In the genomic region with DNA sequence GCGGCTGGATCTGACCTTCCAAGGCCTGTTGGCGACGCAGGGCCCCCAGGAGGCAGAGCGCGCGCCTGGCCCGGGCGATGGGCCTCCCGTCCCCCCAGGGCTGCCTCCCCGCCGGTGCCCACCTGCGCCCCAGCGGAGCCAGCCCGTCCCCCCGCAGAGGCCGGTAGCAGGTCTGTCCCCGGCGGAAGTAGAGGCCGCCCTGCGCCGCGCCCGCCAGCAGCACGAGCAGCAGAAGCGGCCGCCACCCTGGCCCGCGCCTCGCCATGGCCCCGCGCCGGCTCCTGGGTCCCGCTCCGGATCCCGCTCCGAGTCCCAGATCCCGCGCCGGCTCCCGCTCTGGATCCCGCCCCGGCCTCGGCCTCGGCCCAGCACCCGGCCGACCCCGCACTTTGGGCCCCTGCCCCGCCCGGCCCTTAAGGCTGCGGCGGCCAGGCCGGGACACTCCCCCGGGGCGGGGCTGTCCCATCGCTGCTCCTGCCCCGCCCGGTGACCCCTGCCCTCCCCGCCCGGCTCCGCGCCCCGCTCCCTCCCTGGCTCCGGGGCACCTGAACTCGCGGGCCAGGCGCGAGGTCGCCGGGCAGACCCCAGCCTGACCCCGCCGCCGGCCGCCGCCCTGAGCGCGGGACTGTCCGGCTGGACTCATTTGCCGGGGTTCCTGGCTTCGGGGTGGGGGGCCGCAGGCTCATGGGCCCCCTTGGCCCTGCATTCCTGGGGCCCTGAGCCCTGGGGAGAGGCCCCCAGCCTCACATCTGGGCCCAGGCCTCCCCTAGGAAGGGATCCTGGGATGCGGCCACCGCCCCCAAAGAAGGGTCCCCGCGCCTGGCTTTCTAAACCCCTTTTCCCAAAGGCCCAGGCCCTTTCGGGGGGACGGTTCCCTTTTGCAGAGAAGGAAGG, we compare ENCODE assay signal across 8 cellular contexts. TPM values are rescaled to one million over a fixed set of nuclear protein-coding genes. Genes with fewer than 3 reads are reported as not detected.
A peak's percentile ranks its signal among the peaks of the same experiment; 100 is the strongest.
DNase-seq lines count a peak whose midpoint lies in the region; ATAC-seq, FAIRE-seq and TF ChIP-seq lines count a peak whose summit lies in the region.

A gene (minus strand): TSS at position 391 of the 894 bp plus-strand sequence. CDS start 126 bp downstream, at position 265.

- peak; percentile 37 for ATAC-seq in HG03045 (IDR thresholded peaks at IDR 0.05; ENCODE audit: unreplicated experiment)
- ATAC-seq in WTC11: peak; percentile 85
- ATAC-seq in HepG2: no peak
- ATAC-seq in stimulated activated effector memory CD8-positive, alpha-beta T cell treated with anti-CD3 and anti-CD28 coated beads, Interleukin-12 subunit alpha, Interleukin-12 subunit beta, amount 100 ng/mL, for 72 hours: peak; percentile 81
- ATAC-seq in GM21737 (IDR thresholded peaks at IDR 0.05; ENCODE audit: unreplicated experiment): no peak

- no peak for TF ChIP-seq POLR2A in HepG2 (IDR thresholded peaks at IDR 0.05; ENCODE audit: insufficient read depth in 1 of 2, low read depth in 2 of 2, low read length in 2 of 2)

- DNase-seq in GM10266 (ENCODE audit: extremely low spot score) (peak; percentile 88), WTC11 (ENCODE audit: low spot score) (peak; percentile 61), HepG2 (ENCODE audit: low spot score) (no peak)
- DNase-seq in stimulated activated effector memory CD8-positive, alpha-beta T cell treated with anti-CD3 and anti-CD28 coated beads, Interleukin-12 subunit alpha, Interleukin-12 subunit beta, amount 100 ng/mL, for 72 hours (ENCODE audit: low spot score in 2 of 2): peak; percentile 37 to 65
- DNase-seq in effector CD8-positive, alpha-beta T cell (lab: John Stamatoyannopoulos, UW): no peak

- no peaks in the 10 kb centered on the region for H3K9me3 ChIP-seq in HepG2 (ENCODE audit: low read length)

- no peaks in the 10 kb centered on the region for H3K9me3 Mint-ChIP-seq in WTC11
- H3K9me3 Mint-ChIP-seq in dendritic cell treated with granulocyte-macrophage colony-stimulating factor and Interleukin-4, amounts not matched to agents 40 ng/mL and 50 ng/mL, for 4 days: no peaks in the 10 kb centered on the region
- no peaks in the 10 kb centered on the region for H3K9me3 Mint-ChIP-seq in stimulated activated effector memory CD8-positive, alpha-beta T cell treated with anti-CD3 and anti-CD28 coated beads, Interleukin-12 subunit alpha, Interleukin-12 subunit beta, amount 100 ng/mL, for 72 hours

- H3K4me1 ChIP-seq in HepG2 (ENCODE audit: insufficient read depth, low read length): peaks cover 93% of the 10 kb centered on the region

- H3K4me3 ChIP-seq in HepG2 (replicated peaks in 1 of 3; ENCODE audit: insufficient read depth in 1 of 3, low read depth in 2 of 3, low read length in 3 of 3): peak within 1 kb of the TSS in 1 of 3 experiments; percentile 73; a peak in 1 of 6 replicates

- no peak within 1 kb of the TSS for H3K27ac Mint-ChIP-seq in WTC11
- H3K27ac Mint-ChIP-seq in dendritic cell treated with granulocyte-macrophage colony-stimulating factor and Interleukin-4, amounts not matched to agents 40 ng/mL and 50 ng/mL, for 4 days: peak within 1 kb of the TSS; percentile 90
- peak within 1 kb of the TSS; percentile 93 for H3K27ac Mint-ChIP-seq in stimulated activated effector memory CD8-positive, alpha-beta T cell treated with anti-CD3 and anti-CD28 coated beads, Interleukin-12 subunit alpha, Interleukin-12 subunit beta, amount 100 ng/mL, for 72 hours

- no peaks in the 10 kb centered on the region for H3K79me2 ChIP-seq in HepG2 (ENCODE audit: insufficient read depth, low read length)

- POLR2A ChIA-PET in WTC11 (lab: Charles Lee): no interaction called here
- POLR2A ChIA-PET in HepG2 (lab: Yijun Ruan, JAX): no interaction called here

- peak within 1 kb of the TSS; percentile 64 for H3K4me3 Mint-ChIP-seq in WTC11
- H3K4me3 Mint-ChIP-seq in dendritic cell treated with granulocyte-macrophage colony-stimulating factor and Interleukin-4, amounts not matched to agents 40 ng/mL and 50 ng/mL, for 4 days: peak within 1 kb of the TSS; percentile 98
- H3K4me3 Mint-ChIP-seq in stimulated activated effector memory CD8-positive, alpha-beta T cell treated with anti-CD3 and anti-CD28 coated beads, Interleukin-12 subunit alpha, Interleukin-12 subunit beta, amount 100 ng/mL, for 72 hours: peak within 1 kb of the TSS; percentile 80

- TF ChIP-seq EP300 in HepG2 (IDR thresholded peaks at IDR 0.05; ENCODE audit: low read depth in 2 of 2, low read length in 2 of 2) (no peak), HepG2 (CRISPR knock-in tag; IDR thresholded peaks at IDR 0.05; ENCODE audit: borderline replicate concordance) (no peak)

- intact Hi-C loops in dendritic cell treated with granulocyte-macrophage colony-stimulating factor and Interleukin-4, amounts not matched to agents 40 ng/mL and 50 ng/mL, for 4 days (cut with micrococcal nuclease): no loop called here
- intact Hi-C loops in HepG2 (cut with micrococcal nuclease; ENCODE audit: unreplicated experiment): no loop called here

- H3K27me3 ChIP-seq in HepG2 (ENCODE audit: control insufficient read depth in 1 of 2, insufficient read depth in 2 of 2, low read length in 2 of 2): peaks cover 2 to 21% of the 10 kb centered on the region in 2 experiments; a peak in 4 of 5 replicates

- peak within 1 kb of the TSS; percentile 3 for H3K27ac ChIP-seq in HepG2 (ENCODE audit: extremely low read length, insufficient read depth, low read length)

- H2AFZ ChIP-seq in HepG2 (ENCODE audit: low read length): no peak within 1 kb of the TSS

- H3K9ac ChIP-seq in HepG2 (ENCODE audit: insufficient read depth, low read depth, low read length): no peak within 1 kb of the TSS

- FAIRE-seq in HepG2 (lab: Jason Lieb, UNC): no peak

- peak within 1 kb of the TSS; percentile 90 for H3K4me2 ChIP-seq in HepG2 (ENCODE audit: low read depth, low read length)

- WGBS in HepG2 (ENCODE audit: low lambda C conversion rate): 97% methylated on average over 83 of the region's 86 CpGs

- H3K36me3 Mint-ChIP-seq in WTC11: no peaks in the 10 kb centered on the region
- peaks cover 51% of the 10 kb centered on the region for H3K36me3 Mint-ChIP-seq in dendritic cell treated with granulocyte-macrophage colony-stimulating factor and Interleukin-4, amounts not matched to agents 40 ng/mL and 50 ng/mL, for 4 days (ENCODE audit: low read depth)
- peaks cover 6% of the 10 kb centered on the region for H3K36me3 Mint-ChIP-seq in stimulated activated effector memory CD8-positive, alpha-beta T cell treated with anti-CD3 and anti-CD28 coated beads, Interleukin-12 subunit alpha, Interleukin-12 subunit beta, amount 100 ng/mL, for 72 hours

- H4K20me1 ChIP-seq in HepG2 (ENCODE audit: insufficient read depth, low read length): no peaks in the 10 kb centered on the region

- in situ Hi-C loops in HepG2 (cut with HindIII; ENCODE audit: extremely low pct_ligation_motif_present, low pct_unique_long_range_greater_than_20kb): no loop called here

- TF ChIP-seq CTCF in GM10266 (IDR thresholded peaks at IDR 0.05; ENCODE audit: control insufficient read depth, insufficient read depth, low read depth, missing control alignments): no peak
- no peak for TF ChIP-seq CTCF in WTC11 (IDR thresholded peaks at IDR 0.05)
- no peak for TF ChIP-seq CTCF in HepG2 (CRISPR knock-in tag; IDR thresholded peaks at IDR 0.05)

- peaks cover 29% of the 10 kb centered on the region for H3K27me3 Mint-ChIP-seq in WTC11 (ENCODE audit: low read depth)
- H3K27me3 Mint-ChIP-seq in dendritic cell treated with granulocyte-macrophage colony-stimulating factor and Interleukin-4, amounts not matched to agents 40 ng/mL and 50 ng/mL, for 4 days: no peaks in the 10 kb centered on the region

- no TSS peak for BruUV-seq in HepG2 (replicated peaks; lab: Mats Ljungman, UMichigan)

- peaks cover 26% of the 10 kb centered on the region for H3K4me1 Mint-ChIP-seq in WTC11
- peaks cover 80% of the 10 kb centered on the region for H3K4me1 Mint-ChIP-seq in dendritic cell treated with granulocyte-macrophage colony-stimulating factor and Interleukin-4, amounts not matched to agents 40 ng/mL and 50 ng/mL, for 4 days (ENCODE audit: low read depth)
- peaks cover 61% of the 10 kb centered on the region for H3K4me1 Mint-ChIP-seq in stimulated activated effector memory CD8-positive, alpha-beta T cell treated with anti-CD3 and anti-CD28 coated beads, Interleukin-12 subunit alpha, Interleukin-12 subunit beta, amount 100 ng/mL, for 72 hours

- CTCF ChIA-PET in WTC11 (lab: Charles Lee): no interaction called here
- CTCF ChIA-PET in HepG2 (lab: Yijun Ruan, JAX; ENCODE audit: low intra/inter-chr PET ratio, low total read pairs): no interaction called here

- TF ChIP-seq RAD21 in HepG2 (CRISPR knock-in tag; IDR thresholded peaks at IDR 0.05): no peak

- H3K36me3 ChIP-seq in HepG2 (replicated peaks in 1 of 2; ENCODE audit: control insufficient read depth in 1 of 2, insufficient read depth in 2 of 2, low read length in 2 of 2): no peaks in the 10 kb centered on the region

TF ChIP-seq in HepG2, 621 proteins besides CTCF, POLR2A, EP300 and RAD21 (continues in another document):
- 0 out of 2 replicates have a peak, but pooled peaks have one; percentile 53 for TF ChIP-seq SP4 (CRISPR knock-in tag; IDR thresholded peaks at IDR 0.05)

RNA-seq across cellular contexts. Expression of the gene that starts here (rescaled TPM):
- total RNA-seq in WTC11 (2021) (26.3 to 36.2 TPM (median 32.4 TPM) in 3 replicates), HepG2 (2016; rRNA removed; fragmentation: Illumina TruSeq; extraction: Trizol) (not detected in 2 replicates)
- total RNA-seq in HepG2 (2016; cell fraction: cytosol; rRNA removed; fragmentation: Illumina TruSeq; extraction: Trizol; ENCODE audit: low read depth): not detected in 2 replicates
- total RNA-seq in HepG2 (2016; cell fraction: insoluble cytoplasmic fraction; rRNA removed; fragmentation: Illumina TruSeq; extraction: Trizol): not detected in 2 replicates
- not detected in 2 replicates for total RNA-seq in HepG2 (2016; cell fraction: membrane; rRNA removed; fragmentation: Illumina TruSeq; extraction: Trizol)
- total RNA-seq in HepG2 (2016; cell fraction: nucleus; rRNA removed; fragmentation: Illumina TruSeq; extraction: Trizol): not detected in 2 replicates
- polyA plus RNA-seq in HepG2 (2011; rRNA removed): 0.33 and 0.46 TPM in 2 replicates
- 0.28 and 0.36 TPM in 2 replicates for polyA plus RNA-seq in HepG2 (2011; cell fraction: cytosol; rRNA removed)
- 0.23 and 0.59 TPM in 2 replicates for polyA plus RNA-seq in HepG2 (2011; cell fraction: nucleus; rRNA removed)
- 0.47 and 0.52 TPM in 2 replicates for polyA plus RNA-seq in HepG2 (2012)
- not detected in 2 replicates for polyA plus RNA-seq in HepG2 (2016; cell fraction: cytosol; fragmentation: Illumina TruSeq; extraction: Trizol; ENCODE audit: low read depth)
- not detected in 2 replicates for polyA plus RNA-seq in HepG2 (2016; cell fraction: insoluble cytoplasmic fraction; fragmentation: Illumina TruSeq; extraction: Trizol; ENCODE audit: low read depth)
- polyA plus RNA-seq in HepG2 (2016; cell fraction: membrane; fragmentation: Illumina TruSeq; extraction: Trizol; ENCODE audit: low read depth): not detected in 2 replicates
- polyA plus RNA-seq in HepG2 (2016; cell fraction: nucleus; fragmentation: Illumina TruSeq; extraction: Trizol; ENCODE audit: insufficient read depth, low read depth): not detected in 2 replicates
- 0.10 and 114 TPM in 2 replicates for polyA minus RNA-seq in HepG2 (2011; rRNA and poly(A)+ RNA removed; ENCODE audit: low replicate concordance)
- polyA minus RNA-seq in HepG2 (2011; cell fraction: cytosol; rRNA and poly(A)+ RNA removed): 0.70 TPM in 1 of 2 replicates, not detected in the other
- 1.0 TPM in 1 of 2 replicates, not detected in the other for polyA minus RNA-seq in HepG2 (2011; cell fraction: nucleus; rRNA and poly(A)+ RNA removed)

Comparison
In these comparisons a context has a peak if more than half of its experiments do, and no peak if none do; other contexts are left out.
1. RNA of the gene that starts here (total RNA-seq): 26.3 to 36.2 TPM in WTC11; not detected in HepG2; every median in the first group is over 10 times any median in the second.
2. DNase-seq: peak in GM10266 (single experiment), WTC11 (single experiment) and stimulated activated effector memory CD8-positive, alpha-beta T cell treated with anti-CD3 and anti-CD28 coated beads, Interleukin-12 subunit alpha, Interleukin-12 subunit beta, amount 100 ng/mL, for 72 hours (2 of 2); none in HepG2 (single experiment) and effector CD8-positive, alpha-beta T cell (single experiment).
3. ATAC-seq: peak in HG03045 (single experiment), WTC11 (single experiment) and stimulated activated effector memory CD8-positive, alpha-beta T cell treated with anti-CD3 and anti-CD28 coated beads, Interleukin-12 subunit alpha, Interleukin-12 subunit beta, amount 100 ng/mL, for 72 hours (single experiment); none in HepG2 (single experiment) and GM21737 (single experiment).
4. Peak in every context shown above with its lines, with median percentiles within 50 percentile points of each other: H3K4me3 Mint-ChIP-seq.